In the genomic region with DNA sequence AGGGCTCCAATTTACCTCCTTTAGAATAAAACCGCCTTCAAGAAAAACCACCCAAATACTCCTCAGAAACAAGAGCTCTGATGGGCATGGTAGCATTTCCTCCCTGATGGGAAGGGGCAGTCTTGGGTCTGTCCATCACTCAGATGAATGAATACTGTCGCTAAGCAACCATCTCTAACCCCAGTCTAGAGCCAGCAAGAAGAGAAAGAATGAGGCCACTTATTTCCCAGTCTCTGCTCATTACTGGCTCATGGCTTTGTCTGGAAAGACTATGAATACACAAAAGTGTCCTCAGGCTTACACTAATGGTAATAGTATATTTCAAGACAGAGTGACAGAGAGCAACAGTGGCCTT, we compare ENCODE assay signal across 2 cellular contexts.
TF ChIP-seq lines count a peak whose summit lies in the region.

No MANE protein-coding gene starts in this region.

TF ChIP-seq in GM23338, 12 proteins besides CTCF, POLR2A, EP300 and RAD21 (continues in another document):
- TF ChIP-seq ZNF331 (CRISPR knock-in tag; IDR thresholded peaks at IDR 0.05; ENCODE audit: low read depth) (no peak), EZH2 (IDR thresholded peaks at IDR 0.05; ENCODE audit: low read depth, unreplicated experiment) (no peak), CREB1 (CRISPR knock-in tag; IDR thresholded peaks at IDR 0.05; ENCODE audit: low read depth) (no peak), NANOG (IDR thresholded peaks at IDR 0.05; ENCODE audit: borderline replicate concordance) (no peak), ZNF114 (CRISPR knock-in tag; IDR thresholded peaks at IDR 0.05) (no peak), JUNB (IDR thresholded peaks at IDR 0.05; ENCODE audit: unreplicated experiment) (no peak), EZH2phosphoT487 (IDR thresholded peaks at IDR 0.05; ENCODE audit: unreplicated experiment) (no peak)
- TF ChIP-seq, protein P1, sequence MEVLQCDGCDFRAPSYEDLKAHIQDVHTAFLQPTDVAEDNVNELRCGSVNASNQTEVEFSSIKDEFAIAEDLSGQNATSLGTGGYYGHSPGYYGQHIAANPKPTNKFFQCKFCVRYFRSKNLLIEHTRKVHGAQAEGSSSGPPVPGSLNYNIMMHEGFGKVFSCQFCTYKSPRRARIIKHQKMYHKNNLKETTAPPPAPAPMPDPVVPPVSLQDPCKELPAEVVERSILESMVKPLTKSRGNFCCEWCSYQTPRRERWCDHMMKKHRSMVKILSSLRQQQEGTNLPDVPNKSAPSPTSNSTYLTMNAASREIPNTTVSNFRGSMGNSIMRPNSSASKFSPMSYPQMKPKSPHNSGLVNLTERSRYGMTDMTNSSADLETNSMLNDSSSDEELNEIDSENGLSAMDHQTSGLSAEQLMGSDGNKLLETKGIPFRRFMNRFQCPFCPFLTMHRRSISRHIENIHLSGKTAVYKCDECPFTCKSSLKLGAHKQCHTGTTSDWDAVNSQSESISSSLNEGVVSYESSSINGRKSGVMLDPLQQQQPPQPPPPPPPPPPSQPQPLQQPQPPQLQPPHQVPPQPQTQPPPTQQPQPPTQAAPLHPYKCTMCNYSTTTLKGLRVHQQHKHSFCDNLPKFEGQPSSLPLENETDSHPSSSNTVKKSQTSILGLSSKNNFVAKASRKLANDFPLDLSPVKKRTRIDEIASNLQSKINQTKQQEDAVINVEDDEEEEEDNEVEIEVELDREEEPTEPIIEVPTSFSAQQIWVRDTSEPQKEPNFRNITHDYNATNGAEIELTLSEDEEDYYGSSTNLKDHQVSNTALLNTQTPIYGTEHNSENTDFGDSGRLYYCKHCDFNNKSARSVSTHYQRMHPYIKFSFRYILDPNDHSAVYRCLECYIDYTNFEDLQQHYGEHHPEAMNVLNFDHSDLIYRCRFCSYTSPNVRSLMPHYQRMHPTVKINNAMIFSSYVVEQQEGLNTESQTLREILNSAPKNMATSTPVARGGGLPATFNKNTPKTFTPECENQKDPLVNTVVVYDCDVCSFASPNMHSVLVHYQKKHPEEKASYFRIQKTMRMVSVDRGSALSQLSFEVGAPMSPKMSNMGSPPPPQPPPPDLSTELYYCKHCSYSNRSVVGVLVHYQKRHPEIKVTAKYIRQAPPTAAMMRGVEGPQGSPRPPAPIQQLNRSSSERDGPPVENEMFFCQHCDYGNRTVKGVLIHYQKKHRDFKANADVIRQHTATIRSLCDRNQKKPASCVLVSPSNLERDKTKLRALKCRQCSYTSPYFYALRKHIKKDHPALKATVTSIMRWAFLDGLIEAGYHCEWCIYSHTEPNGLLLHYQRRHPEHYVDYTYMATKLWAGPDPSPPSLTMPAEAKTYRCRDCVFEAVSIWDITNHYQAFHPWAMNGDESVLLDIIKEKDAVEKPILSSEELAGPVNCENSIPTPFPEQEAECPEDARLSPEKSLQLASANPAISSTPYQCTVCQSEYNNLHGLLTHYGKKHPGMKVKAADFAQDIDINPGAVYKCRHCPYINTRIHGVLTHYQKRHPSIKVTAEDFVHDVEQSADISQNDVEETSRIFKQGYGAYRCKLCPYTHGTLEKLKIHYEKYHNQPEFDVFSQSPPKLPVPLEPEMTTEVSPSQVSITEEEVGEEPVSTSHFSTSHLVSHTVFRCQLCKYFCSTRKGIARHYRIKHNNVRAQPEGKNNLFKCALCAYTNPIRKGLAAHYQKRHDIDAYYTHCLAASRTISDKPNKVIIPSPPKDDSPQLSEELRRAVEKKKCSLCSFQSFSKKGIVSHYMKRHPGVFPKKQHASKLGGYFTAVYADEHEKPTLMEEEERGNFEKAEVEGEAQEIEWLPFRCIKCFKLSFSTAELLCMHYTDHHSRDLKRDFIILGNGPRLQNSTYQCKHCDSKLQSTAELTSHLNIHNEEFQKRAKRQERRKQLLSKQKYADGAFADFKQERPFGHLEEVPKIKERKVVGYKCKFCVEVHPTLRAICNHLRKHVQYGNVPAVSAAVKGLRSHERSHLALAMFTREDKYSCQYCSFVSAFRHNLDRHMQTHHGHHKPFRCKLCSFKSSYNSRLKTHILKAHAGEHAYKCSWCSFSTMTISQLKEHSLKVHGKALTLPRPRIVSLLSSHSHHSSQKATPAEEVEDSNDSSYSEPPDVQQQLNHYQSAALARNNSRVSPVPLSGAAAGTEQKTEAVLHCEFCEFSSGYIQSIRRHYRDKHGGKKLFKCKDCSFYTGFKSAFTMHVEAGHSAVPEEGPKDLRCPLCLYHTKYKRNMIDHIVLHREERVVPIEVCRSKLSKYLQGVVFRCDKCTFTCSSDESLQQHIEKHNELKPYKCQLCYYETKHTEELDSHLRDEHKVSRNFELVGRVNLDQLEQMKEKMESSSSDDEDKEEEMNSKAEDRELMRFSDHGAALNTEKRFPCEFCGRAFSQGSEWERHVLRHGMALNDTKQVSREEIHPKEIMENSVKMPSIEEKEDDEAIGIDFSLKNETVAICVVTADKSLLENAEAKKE (CRISPR knock-in tag; IDR thresholded peaks at IDR 0.05), result no peak
- TF ChIP-seq, protein P2, sequence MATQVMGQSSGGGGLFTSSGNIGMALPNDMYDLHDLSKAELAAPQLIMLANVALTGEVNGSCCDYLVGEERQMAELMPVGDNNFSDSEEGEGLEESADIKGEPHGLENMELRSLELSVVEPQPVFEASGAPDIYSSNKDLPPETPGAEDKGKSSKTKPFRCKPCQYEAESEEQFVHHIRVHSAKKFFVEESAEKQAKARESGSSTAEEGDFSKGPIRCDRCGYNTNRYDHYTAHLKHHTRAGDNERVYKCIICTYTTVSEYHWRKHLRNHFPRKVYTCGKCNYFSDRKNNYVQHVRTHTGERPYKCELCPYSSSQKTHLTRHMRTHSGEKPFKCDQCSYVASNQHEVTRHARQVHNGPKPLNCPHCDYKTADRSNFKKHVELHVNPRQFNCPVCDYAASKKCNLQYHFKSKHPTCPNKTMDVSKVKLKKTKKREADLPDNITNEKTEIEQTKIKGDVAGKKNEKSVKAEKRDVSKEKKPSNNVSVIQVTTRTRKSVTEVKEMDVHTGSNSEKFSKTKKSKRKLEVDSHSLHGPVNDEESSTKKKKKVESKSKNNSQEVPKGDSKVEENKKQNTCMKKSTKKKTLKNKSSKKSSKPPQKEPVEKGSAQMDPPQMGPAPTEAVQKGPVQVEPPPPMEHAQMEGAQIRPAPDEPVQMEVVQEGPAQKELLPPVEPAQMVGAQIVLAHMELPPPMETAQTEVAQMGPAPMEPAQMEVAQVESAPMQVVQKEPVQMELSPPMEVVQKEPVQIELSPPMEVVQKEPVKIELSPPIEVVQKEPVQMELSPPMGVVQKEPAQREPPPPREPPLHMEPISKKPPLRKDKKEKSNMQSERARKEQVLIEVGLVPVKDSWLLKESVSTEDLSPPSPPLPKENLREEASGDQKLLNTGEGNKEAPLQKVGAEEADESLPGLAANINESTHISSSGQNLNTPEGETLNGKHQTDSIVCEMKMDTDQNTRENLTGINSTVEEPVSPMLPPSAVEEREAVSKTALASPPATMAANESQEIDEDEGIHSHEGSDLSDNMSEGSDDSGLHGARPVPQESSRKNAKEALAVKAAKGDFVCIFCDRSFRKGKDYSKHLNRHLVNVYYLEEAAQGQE (IDR thresholded peaks at IDR 0.05; ENCODE audit: unreplicated experiment), result no peak
- TF ChIP-seq, protein P3, sequence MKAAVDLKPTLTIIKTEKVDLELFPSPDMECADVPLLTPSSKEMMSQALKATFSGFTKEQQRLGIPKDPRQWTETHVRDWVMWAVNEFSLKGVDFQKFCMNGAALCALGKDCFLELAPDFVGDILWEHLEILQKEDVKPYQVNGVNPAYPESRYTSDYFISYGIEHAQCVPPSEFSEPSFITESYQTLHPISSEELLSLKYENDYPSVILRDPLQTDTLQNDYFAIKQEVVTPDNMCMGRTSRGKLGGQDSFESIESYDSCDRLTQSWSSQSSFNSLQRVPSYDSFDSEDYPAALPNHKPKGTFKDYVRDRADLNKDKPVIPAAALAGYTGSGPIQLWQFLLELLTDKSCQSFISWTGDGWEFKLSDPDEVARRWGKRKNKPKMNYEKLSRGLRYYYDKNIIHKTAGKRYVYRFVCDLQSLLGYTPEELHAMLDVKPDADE (IDR thresholded peaks at IDR 0.05), result no peak

TF ChIP-seq in neural cell, 6 proteins besides CTCF, POLR2A, EP300 and RAD21:
- TF ChIP-seq EZH2 (IDR thresholded peaks at IDR 0.05; ENCODE audit: borderline replicate concordance, insufficient read depth, low read length, poor library complexity, severe bottlenecking) (no peak), TAF1 (IDR thresholded peaks at IDR 0.05; ENCODE audit: low read depth) (no peak), MXI1 (conservative IDR thresholded peaks at IDR 0.05; ENCODE audit: poor library complexity, severe bottlenecking) (no peak), POLR2AphosphoS5 (IDR thresholded peaks at IDR 0.05) (no peak), SMC3 (conservative IDR thresholded peaks at IDR 0.05; ENCODE audit: poor library complexity) (no peak)
- TF ChIP-seq, protein P2 (IDR thresholded peaks at IDR 0.05; ENCODE audit: borderline replicate concordance), result no peak
